In genomic region chr3:154901263-154901662, GRCh38 we compare ENCODE assay signal across 2 cellular contexts.
TF ChIP-seq lines count a peak whose summit lies in the region.

No MANE protein-coding gene starts in this region.

TF ChIP-seq in IMR-90, 13 proteins besides CTCF, POLR2A, EP300 and RAD21:
- no peak for TF ChIP-seq MAZ (IDR thresholded peaks at IDR 0.05; ENCODE audit: borderline replicate concordance, low read depth, low read length)
- TF ChIP-seq NFE2L2 (IDR thresholded peaks at IDR 0.05; ENCODE audit: low read depth, low read length) = no peak
- no peak for TF ChIP-seq CEBPB (IDR thresholded peaks at IDR 0.05; ENCODE audit: low read depth, low read length)
- TF ChIP-seq ELK1 (IDR thresholded peaks at IDR 0.05; ENCODE audit: borderline replicate concordance, low read depth, low read length) = no peak
- TF ChIP-seq FOS (IDR thresholded peaks at IDR 0.05; ENCODE audit: low read depth, low read length) = no peak
- no peak for TF ChIP-seq SMC3 (IDR thresholded peaks at IDR 0.05; ENCODE audit: low read depth, low read length)
- no peak for TF ChIP-seq MAFK (IDR thresholded peaks at IDR 0.05; ENCODE audit: low read depth, low read length)
- TF ChIP-seq RCOR1 (IDR thresholded peaks at IDR 0.05; ENCODE audit: insufficient replicate concordance, low read length) = no peak
- TF ChIP-seq RFX5 (IDR thresholded peaks at IDR 0.05; ENCODE audit: low read depth, low read length) = no peak
- TF ChIP-seq MXI1 (IDR thresholded peaks at IDR 0.05; ENCODE audit: borderline replicate concordance, low read depth, low read length) = no peak
- TF ChIP-seq CHD1 (IDR thresholded peaks at IDR 0.05; ENCODE audit: low read depth, low read length) = no peak
- TF ChIP-seq, protein P1, sequence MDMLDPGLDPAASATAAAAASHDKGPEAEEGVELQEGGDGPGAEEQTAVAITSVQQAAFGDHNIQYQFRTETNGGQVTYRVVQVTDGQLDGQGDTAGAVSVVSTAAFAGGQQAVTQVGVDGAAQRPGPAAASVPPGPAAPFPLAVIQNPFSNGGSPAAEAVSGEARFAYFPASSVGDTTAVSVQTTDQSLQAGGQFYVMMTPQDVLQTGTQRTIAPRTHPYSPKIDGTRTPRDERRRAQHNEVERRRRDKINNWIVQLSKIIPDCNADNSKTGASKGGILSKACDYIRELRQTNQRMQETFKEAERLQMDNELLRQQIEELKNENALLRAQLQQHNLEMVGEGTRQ (IDR thresholded peaks at IDR 0.05; ENCODE audit: low read depth, low read length) = no peak
- no peak for TF ChIP-seq BHLHE40 (IDR thresholded peaks at IDR 0.05; ENCODE audit: low read depth, low read length)

TF ChIP-seq in WTC11, 78 proteins besides CTCF, POLR2A, EP300 and RAD21:
- TF ChIP-seq RELA (CRISPR knock-in tag; IDR thresholded peaks at IDR 0.05; ENCODE audit: borderline replicate concordance) (no peak), ZNF121 (CRISPR knock-in tag; IDR thresholded peaks at IDR 0.05) (no peak), E2F1 (CRISPR knock-in tag; IDR thresholded peaks at IDR 0.05) (no peak), SP1 (CRISPR knock-in tag; conservative IDR thresholded peaks at IDR 0.05) (no peak), CBFB (CRISPR knock-in tag; IDR thresholded peaks at IDR 0.05; ENCODE audit: low read depth) (no peak), ATF1 (CRISPR knock-in tag; IDR thresholded peaks at IDR 0.05) (no peak), GABPB1 (CRISPR knock-in tag; IDR thresholded peaks at IDR 0.05) (no peak)
TF ChIP-seq in WTC11: peak in this region for 0.
